Comparison of ENCODE assay signal across 30 cellular contexts in genomic region chr10:52108236-52108635, GRCh38.
"Had no signal": no experiment of that assay in that cellular context is flagged by ENCODE, and none has a peak within 500 bp of the region (broad histone marks: within the 10 kb centered on the region; RNA-seq: fewer than 3 reads in every experiment).

No MANE protein-coding gene starts in this region.

- DNase-seq: activated CD4-positive, alpha-beta T cell treated with anti-CD3 and anti-CD28 coated beads for 48 hours; activated CD4-positive, alpha-beta T cell treated with anti-CD3 and anti-CD28 coated beads, Interleukin-2, amount 50 U/mL, for 48 hours; activated CD8-positive, alpha-beta memory T cell treated with anti-CD3 and anti-CD28 coated beads for 24 hours; activated gamma-delta T cell; activated naive CD4-positive, alpha-beta T cell treated with anti-CD3 and anti-CD28 coated beads, Interleukin-2, amount 10 ng/mL, durations not matched to agents 7 days and 5 days; activated naive CD8-positive, alpha-beta T cell treated with anti-CD3 and anti-CD28 coated beads, Interleukin-2, amount 10 ng/mL, durations not matched to agents 7 days and 5 days; effector memory CD8-positive, alpha-beta T cell; erythroblast; head of caudate nucleus; hypothalamus; mesendoderm; natural killer cell; posterior cingulate gyrus; small intestine; stimulated activated CD4-positive, alpha-beta T cell treated with anti-CD3 and anti-CD28 coated beads, Interleukin-4, amount 100 ng/mL, for 24 hours; T1000; uterus; WERI-Rb-1 had no signal

- H3K9me3 ChIP-seq: ascending aorta, thoracic aorta, uterus had no signal

- H3K36me3 ChIP-seq: ascending aorta, cardiac muscle cell, thoracic aorta, uterus, WERI-Rb-1 had no signal

- ATAC-seq: activated CD4-positive, CD25-positive, alpha-beta regulatory T cell treated with anti-CD3 and anti-CD28 coated beads, Interleukin-2, amount 50 U/mL, for 24 hours; effector memory CD8-positive, alpha-beta T cell; left lobe of liver; natural killer cell; sciatic nerve; stimulated activated effector memory CD8-positive, alpha-beta T cell treated with anti-CD3 and anti-CD28 coated beads, Interleukin-12 subunit alpha, Interleukin-12 subunit beta, amount 100 ng/mL, for 72 hours had no signal

- H3K9me3 Mint-ChIP-seq: activated naive CD4-positive, alpha-beta T cell treated with anti-CD3 and anti-CD28 coated beads, Interleukin-2, amount 10 ng/mL, durations not matched to agents 7 days and 5 days; activated naive CD8-positive, alpha-beta T cell treated with anti-CD3 and anti-CD28 coated beads, Interleukin-2, amount 10 ng/mL, durations not matched to agents 7 days and 5 days; brain; effector memory CD8-positive, alpha-beta T cell; stimulated activated naive CD8-positive, alpha-beta T cell treated with anti-CD3 and anti-CD28 coated beads, Interleukin-15, Interleukin-2, amounts not matched to agents 100 ng/mL and 50 ng/mL, for 24 hours; type B pancreatic cell had no signal

- H3K27ac Mint-ChIP-seq: activated naive CD4-positive, alpha-beta T cell treated with anti-CD3 and anti-CD28 coated beads, Interleukin-2, amount 10 ng/mL, durations not matched to agents 7 days and 5 days; activated naive CD8-positive, alpha-beta T cell treated with anti-CD3 and anti-CD28 coated beads, Interleukin-2, amount 10 ng/mL, durations not matched to agents 7 days and 5 days; brain; effector memory CD8-positive, alpha-beta T cell; natural killer cell; stimulated activated effector memory CD8-positive, alpha-beta T cell treated with anti-CD3 and anti-CD28 coated beads, Interleukin-12 subunit alpha, Interleukin-12 subunit beta, amount 100 ng/mL, for 72 hours; stimulated activated naive CD8-positive, alpha-beta T cell treated with anti-CD3 and anti-CD28 coated beads, Interleukin-15, Interleukin-2, amounts not matched to agents 100 ng/mL and 50 ng/mL, for 24 hours; type B pancreatic cell had no signal

- H3K4me3 Mint-ChIP-seq: activated naive CD4-positive, alpha-beta T cell treated with anti-CD3 and anti-CD28 coated beads, Interleukin-2, amount 10 ng/mL, durations not matched to agents 7 days and 5 days; activated naive CD8-positive, alpha-beta T cell treated with anti-CD3 and anti-CD28 coated beads, Interleukin-2, amount 10 ng/mL, durations not matched to agents 7 days and 5 days; brain; effector memory CD8-positive, alpha-beta T cell; natural killer cell; stimulated activated effector memory CD8-positive, alpha-beta T cell treated with anti-CD3 and anti-CD28 coated beads, Interleukin-12 subunit alpha, Interleukin-12 subunit beta, amount 100 ng/mL, for 72 hours; stimulated activated naive CD8-positive, alpha-beta T cell treated with anti-CD3 and anti-CD28 coated beads, Interleukin-15, Interleukin-2, amounts not matched to agents 100 ng/mL and 50 ng/mL, for 24 hours; type B pancreatic cell had no signal

- FAIRE-seq: small intestine had no signal

- H3K4me1 Mint-ChIP-seq: activated naive CD4-positive, alpha-beta T cell treated with anti-CD3 and anti-CD28 coated beads, Interleukin-2, amount 10 ng/mL, durations not matched to agents 7 days and 5 days; activated naive CD8-positive, alpha-beta T cell treated with anti-CD3 and anti-CD28 coated beads, Interleukin-2, amount 10 ng/mL, durations not matched to agents 7 days and 5 days; natural killer cell; stimulated activated effector memory CD8-positive, alpha-beta T cell treated with anti-CD3 and anti-CD28 coated beads, Interleukin-12 subunit alpha, Interleukin-12 subunit beta, amount 100 ng/mL, for 72 hours had no signal

- H3K4me3 ChIP-seq: ascending aorta, cardiac muscle cell, coronary artery, lung, thoracic aorta, uterus had no signal

- H3K4me1 ChIP-seq: uterus had no signal

- H3K27ac ChIP-seq: ascending aorta, cardiac muscle cell, coronary artery, thoracic aorta, uterus, WERI-Rb-1 had no signal

- H3K27me3 Mint-ChIP-seq: activated naive CD4-positive, alpha-beta T cell treated with anti-CD3 and anti-CD28 coated beads, Interleukin-2, amount 10 ng/mL, durations not matched to agents 7 days and 5 days; activated naive CD8-positive, alpha-beta T cell treated with anti-CD3 and anti-CD28 coated beads, Interleukin-2, amount 10 ng/mL, durations not matched to agents 7 days and 5 days; brain; effector memory CD8-positive, alpha-beta T cell; stimulated activated naive CD8-positive, alpha-beta T cell treated with anti-CD3 and anti-CD28 coated beads, Interleukin-15, Interleukin-2, amounts not matched to agents 100 ng/mL and 50 ng/mL, for 24 hours; type B pancreatic cell had no signal

- H3K27me3 ChIP-seq: ascending aorta, cardiac muscle cell, uterus had no signal

- H3K36me3 Mint-ChIP-seq: activated naive CD4-positive, alpha-beta T cell treated with anti-CD3 and anti-CD28 coated beads, Interleukin-2, amount 10 ng/mL, durations not matched to agents 7 days and 5 days; activated naive CD8-positive, alpha-beta T cell treated with anti-CD3 and anti-CD28 coated beads, Interleukin-2, amount 10 ng/mL, durations not matched to agents 7 days and 5 days; brain; natural killer cell; stimulated activated effector memory CD8-positive, alpha-beta T cell treated with anti-CD3 and anti-CD28 coated beads, Interleukin-12 subunit alpha, Interleukin-12 subunit beta, amount 100 ng/mL, for 72 hours; type B pancreatic cell had no signal
